ENCODE assay signal across 9 cellular contexts in the genomic region with DNA sequence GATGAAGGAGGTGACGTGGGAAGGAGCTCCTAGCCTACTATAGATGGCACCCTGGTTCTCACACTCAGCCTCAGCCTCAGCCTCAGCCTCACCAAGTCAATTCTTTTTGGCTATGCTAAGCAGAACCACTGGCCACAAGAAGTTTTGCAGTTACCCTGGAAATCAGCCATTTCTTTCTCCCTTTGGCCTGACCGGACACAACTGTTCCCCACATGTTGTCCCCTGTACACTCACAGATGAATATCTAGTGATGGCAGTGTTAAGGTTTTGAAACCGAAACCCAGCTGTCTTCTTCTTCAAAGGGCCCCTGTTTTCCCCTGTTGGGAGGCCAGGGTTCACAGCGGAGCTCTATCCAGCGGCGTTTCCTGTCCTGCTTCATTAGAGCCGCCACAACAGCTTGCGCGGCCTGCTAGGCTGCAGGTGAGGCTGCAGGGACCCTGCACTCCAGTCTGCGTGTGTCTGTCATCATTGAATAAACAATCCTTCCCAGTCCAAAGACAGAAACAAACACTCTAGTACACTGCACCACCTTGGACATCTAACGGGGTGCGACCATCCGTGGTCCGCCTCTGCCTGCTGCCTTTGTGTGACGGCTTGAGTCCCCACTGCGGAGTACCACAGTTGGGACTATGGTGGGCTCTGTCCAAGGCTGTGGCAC.
DNase-seq lines count a peak whose midpoint lies in the region; ATAC-seq and TF ChIP-seq lines count a peak whose summit lies in the region.
"Had no signal": no experiment of that assay in that cellular context is flagged by ENCODE, and none has a peak within 500 bp of the region (broad histone marks: within the 10 kb centered on the region; RNA-seq: fewer than 3 reads in every experiment).

No MANE protein-coding gene starts in this region.

- no peak overlapping the region for H3K4me3 ChIP-seq in WERI-Rb-1 (ENCODE audit: low read depth, low read length)
- H3K4me3 ChIP-seq: skin epidermis had no signal

- no peaks in the 10 kb centered on the region for H3K36me3 ChIP-seq in WERI-Rb-1

- ATAC-seq in HG03095 (IDR thresholded peaks at IDR 0.05; ENCODE audit: unreplicated experiment) (peak; percentile 96), omental fat pad (ENCODE audit: low FRiP score) (no peak)
- ATAC-seq in stimulated activated naive CD8-positive, alpha-beta T cell treated with anti-CD3 and anti-CD28 coated beads, Interleukin-15, Interleukin-2, amounts not matched to agents 100 U/mL and 50 U/mL, for 24 hours: peak; percentile 62

- TF ChIP-seq CTCF in WERI-Rb-1 (IDR thresholded peaks at IDR 0.05; ENCODE audit: low read depth, low read length): no peak
- no peak for TF ChIP-seq CTCF in omental fat pad (IDR thresholded peaks at IDR 0.05)

- H3K27me3 ChIP-seq in WERI-Rb-1 (ENCODE audit: insufficient read depth, low read depth, severe bottlenecking): no peaks in the 10 kb centered on the region

- CTCF ChIA-PET in HEK293T (lab: Yijun Ruan, JAX): no interaction called here

- peak overlapping the region; percentile 47 for H3K27ac ChIP-seq in WERI-Rb-1

- DNase-seq in DMS53 (lab: John Stamatoyannopoulos, UW): peak; percentile 97
- peak; percentile 57 for DNase-seq in GM19238 (ENCODE audit: insufficient read length, low spot score)
- no peak for DNase-seq in WERI-Rb-1
- DNase-seq in stimulated activated naive CD8-positive, alpha-beta T cell treated with anti-CD3 and anti-CD28 coated beads, Interleukin-15, Interleukin-2, amounts not matched to agents 100 U/mL and 50 U/mL, for 24 hours: peak; percentile 29
- DNase-seq in stimulated activated CD4-positive, alpha-beta T cell treated with anti-CD3 and anti-CD28 coated beads, Interleukin-4, amount 100 ng/mL, for 4 hours: no peak
- no peak for DNase-seq in omental fat pad (ENCODE audit: low spot score)
- DNase-seq in HEK293T (ENCODE audit: extremely low spot score): no peak

- H3K9me3 ChIP-seq in WERI-Rb-1 (ENCODE audit: severe bottlenecking): no peaks in the 10 kb centered on the region

- POLR2A ChIA-PET in HEK293T (lab: Yijun Ruan, JAX): no interaction called here

TF ChIP-seq in HEK293T, 16 proteins besides CTCF, POLR2A, EP300 and RAD21:
- TF ChIP-seq ARNT (IDR thresholded peaks at IDR 0.05): no peak
- TF ChIP-seq FOXM1 (IDR thresholded peaks at IDR 0.05; ENCODE audit: borderline replicate concordance): no peak
- TF ChIP-seq ELF4 (IDR thresholded peaks at IDR 0.05): no peak
- TF ChIP-seq FOXA1 (IDR thresholded peaks at IDR 0.05): no peak
- no peak for TF ChIP-seq ZNF384 (IDR thresholded peaks at IDR 0.05)
- TF ChIP-seq CTBP1 (IDR thresholded peaks at IDR 0.05; ENCODE audit: borderline replicate concordance): no peak
- TF ChIP-seq LEF1 (IDR thresholded peaks at IDR 0.05; ENCODE audit: borderline replicate concordance): no peak
- no peak for TF ChIP-seq PKNOX1 (IDR thresholded peaks at IDR 0.05)
- no peak for TF ChIP-seq NFRKB (IDR thresholded peaks at IDR 0.05)
- no peak for TF ChIP-seq BHLHE40 (IDR thresholded peaks at IDR 0.05; ENCODE audit: borderline replicate concordance)
- no peak for TF ChIP-seq L3MBTL2 (conservative IDR thresholded peaks at IDR 0.05)
- no peak for TF ChIP-seq SP1 (IDR thresholded peaks at IDR 0.05)

Comparison
In these comparisons a context has a peak if more than half of its experiments do, and no peak if none do; other contexts are left out.
1. DNase-seq: peak in DMS53 (single experiment), GM19238 (single experiment) and stimulated activated naive CD8-positive, alpha-beta T cell treated with anti-CD3 and anti-CD28 coated beads, Interleukin-15, Interleukin-2, amounts not matched to agents 100 U/mL and 50 U/mL, for 24 hours (single experiment); none in WERI-Rb-1 (single experiment), stimulated activated CD4-positive, alpha-beta T cell treated with anti-CD3 and anti-CD28 coated beads, Interleukin-4, amount 100 ng/mL, for 4 hours (0 of 2), omental fat pad (single experiment) and HEK293T (single experiment).